26 cellular contexts compared by ENCODE assay signal in genomic region chr7:108234281-108234680, GRCh38.
DNase-seq lines count a peak whose midpoint lies in the region; ATAC-seq, FAIRE-seq and TF ChIP-seq lines count a peak whose summit lies in the region.
"Had no signal": no experiment of that assay in that cellular context is flagged by ENCODE, and none has a peak within 500 bp of the region (broad histone marks: within the 10 kb centered on the region; RNA-seq: fewer than 3 reads in every experiment).

No MANE protein-coding gene starts in this region.

- peaks cover 31% of the 10 kb centered on the region for H3K4me1 Mint-ChIP-seq in osteocyte (ENCODE audit: unreplicated experiment)

- H3K36me3 ChIP-seq in PC-9 (ENCODE audit: low read depth) (no peaks in the 10 kb centered on the region), endothelial cell of umbilical vein (ENCODE audit: control insufficient read depth in 2 of 2, extremely low read depth in 1 of 2, insufficient read depth in 2 of 2, low read length in 2 of 2) (peaks cover 0 to 4% of the 10 kb centered on the region in 2 experiments)
- H3K36me3 ChIP-seq: esophagus muscularis mucosa, left ventricle myocardium inferior, neutrophil had no signal

- H3K9me3 ChIP-seq in PC-9 (ENCODE audit: insufficient read depth, low read depth) (no peaks in the 10 kb centered on the region), endothelial cell of umbilical vein (replicated peaks; ENCODE audit: control insufficient read depth, insufficient read depth, low read length) (no peaks in the 10 kb centered on the region)
- H3K9me3 ChIP-seq: esophagus muscularis mucosa, left ventricle myocardium inferior, neutrophil, testis had no signal

- H3K4me3 ChIP-seq in PC-9 (no peak overlapping the region), endothelial cell of umbilical vein (replicated peaks in 1 of 3; ENCODE audit: insufficient read depth in 1 of 3, low read depth in 1 of 3, low read length in 3 of 3) (no peak overlapping the region)
- H3K4me3 ChIP-seq: dorsolateral prefrontal cortex, esophagus muscularis mucosa, left ventricle myocardium inferior, SK-N-MC, testis had no signal

- peak overlapping the region; percentile 20; the same call in 1 of the 2 replicates for H3K4me2 ChIP-seq in PC-9
- H3K4me2 ChIP-seq in endothelial cell of umbilical vein (ENCODE audit: insufficient read depth, low read length) = peak overlapping the region; percentile 44

- FAIRE-seq in endothelial cell of umbilical vein (lab: Jason Lieb, UNC) = peak; percentile 84

- H3K27me3 Mint-ChIP-seq in osteocyte (ENCODE audit: unreplicated experiment) = no peaks in the 10 kb centered on the region
- H3K27me3 Mint-ChIP-seq: brain had no signal

- TSS peak; percentile 8 for BruUV-seq in PC-9 (replicated peaks; lab: Mats Ljungman, UMichigan)
- no TSS peak for BruUV-seq in endothelial cell of umbilical vein (replicated peaks; lab: Mats Ljungman, UMichigan)

- H3K27ac ChIP-seq in PC-9 = peak overlapping the region; percentile 58
- H3K27ac ChIP-seq in endothelial cell of umbilical vein (ENCODE audit: insufficient read depth, low read depth, low read length) = peak overlapping the region; percentile 64
- H3K27ac ChIP-seq: dorsolateral prefrontal cortex, esophagus muscularis mucosa, left ventricle myocardium inferior, neutrophil, testis had no signal

- no peaks in the 10 kb centered on the region for H4K20me1 ChIP-seq in PC-9 (ENCODE audit: insufficient read depth)
- H4K20me1 ChIP-seq in endothelial cell of umbilical vein (replicated peaks; ENCODE audit: control insufficient read depth, extremely low read depth, insufficient read depth, low read length) = no peaks in the 10 kb centered on the region

- dilution Hi-C loops in endothelial cell of umbilical vein (cut with MboI; ENCODE audit: extremely low pct_ligation_motif_present, low sequenced_read_pairs) = no loop called here

- H3K9ac ChIP-seq in endothelial cell of umbilical vein (replicated peaks; ENCODE audit: extremely low read depth, insufficient read depth, low read length) = no peak overlapping the region

- no peaks in the 10 kb centered on the region for H3K9me1 ChIP-seq in endothelial cell of umbilical vein (replicated peaks; ENCODE audit: control insufficient read depth, extremely low read depth, insufficient read depth, low read length)

- no peaks in the 10 kb centered on the region for H3F3A ChIP-seq in PC-9 (ENCODE audit: insufficient read depth, low read depth)

- H3K36me3 Mint-ChIP-seq in osteocyte (ENCODE audit: unreplicated experiment) = peaks cover 18% of the 10 kb centered on the region
- H3K36me3 Mint-ChIP-seq: activated naive CD4-positive, alpha-beta T cell treated with anti-CD3 and anti-CD28 coated beads, Interleukin-2, amount 50 U/mL, for 72 hours had no signal

- no peak overlapping the region for H3K4me3 Mint-ChIP-seq in osteocyte (ENCODE audit: unreplicated experiment)
- H3K4me3 Mint-ChIP-seq: activated T-cell treated with anti-CD3 and anti-CD28 coated beads, Interleukin-2, amount 50 U/mL, for 72 hours; B cell; brain had no signal

- no peak for TF ChIP-seq POLR2A in endothelial cell of umbilical vein (IDR thresholded peaks at IDR 0.05; ENCODE audit: low read depth, low read length)

- TF ChIP-seq CTCF in PC-9 (conservative IDR thresholded peaks at IDR 0.05) (no peak), endothelial cell of umbilical vein (IDR thresholded peaks at IDR 0.05; ENCODE audit: extremely low read depth in 1 of 2, insufficient read depth in 1 of 2, low read depth in 1 of 2, low read length in 2 of 2) (no peak), osteocyte (IDR thresholded peaks at IDR 0.05) (no peak)

- peak overlapping the region; percentile 59 for H3K27ac Mint-ChIP-seq in osteocyte (ENCODE audit: unreplicated experiment)
- H3K27ac Mint-ChIP-seq: activated naive CD4-positive, alpha-beta T cell treated with anti-CD3 and anti-CD28 coated beads, Interleukin-2, amount 50 U/mL, for 72 hours; activated T-cell treated with anti-CD3 and anti-CD28 coated beads, Interleukin-2, amount 50 U/mL, for 72 hours; B cell had no signal

- intact Hi-C loops in PC-9 (cut with micrococcal nuclease; ENCODE audit: unreplicated experiment) (no loop called here), endothelial cell of umbilical vein (cut with micrococcal nuclease) (no loop called here)

- H3K27me3 ChIP-seq in PC-9 (ENCODE audit: insufficient read depth, low read depth) (no peaks in the 10 kb centered on the region), endothelial cell of umbilical vein (ENCODE audit: control insufficient read depth in 2 of 2, insufficient read depth in 2 of 2, low read length in 2 of 2) (no peaks in the 10 kb centered on the region)
- H3K27me3 ChIP-seq: dorsolateral prefrontal cortex, esophagus muscularis mucosa, neutrophil, testis had no signal

- ATAC-seq in GM21737 (IDR thresholded peaks at IDR 0.05; ENCODE audit: unreplicated experiment) (no peak), HG02610 (IDR thresholded peaks at IDR 0.05; ENCODE audit: unreplicated experiment) (no peak), GM19395 (IDR thresholded peaks at IDR 0.05; ENCODE audit: unreplicated experiment) (no peak)
- ATAC-seq: activated naive CD4-positive, alpha-beta T cell treated with anti-CD3 and anti-CD28 coated beads, Interleukin-2, amount 50 U/mL, for 72 hours; activated T-cell treated with anti-CD3 and anti-CD28 coated beads, Interleukin-2, amount 50 U/mL, for 72 hours had no signal

- H2AFZ ChIP-seq in PC-9 = no peak overlapping the region
- H2AFZ ChIP-seq in endothelial cell of umbilical vein (ENCODE audit: low read depth, low read length) = no peak overlapping the region

- H3K9me3 Mint-ChIP-seq in osteocyte (ENCODE audit: unreplicated experiment) = no peaks in the 10 kb centered on the region
- H3K9me3 Mint-ChIP-seq: activated naive CD4-positive, alpha-beta T cell treated with anti-CD3 and anti-CD28 coated beads, Interleukin-2, amount 50 U/mL, for 72 hours; activated T-cell treated with anti-CD3 and anti-CD28 coated beads, Interleukin-2, amount 50 U/mL, for 72 hours; brain had no signal

- H3K4me1 ChIP-seq in PC-9 (replicated peaks; ENCODE audit: insufficient read depth) = peaks cover 29% of the 10 kb centered on the region
- H3K4me1 ChIP-seq in endothelial cell of umbilical vein (ENCODE audit: control insufficient read depth, extremely low read depth, insufficient read depth, low read length) = peaks cover 28% of the 10 kb centered on the region
- H3K4me1 ChIP-seq: esophagus muscularis mucosa, testis had no signal

- H3K79me2 ChIP-seq in PC-9 (ENCODE audit: low read depth) (no peaks in the 10 kb centered on the region), endothelial cell of umbilical vein (ENCODE audit: control insufficient read depth, insufficient read depth, low read length) (no peaks in the 10 kb centered on the region)

- H3K9me2 ChIP-seq in PC-9 (ENCODE audit: insufficient read depth) = no peaks in the 10 kb centered on the region

- CTCF ChIA-PET in PC-9 (lab: Charles Lee) (no interaction called here), endothelial cell of umbilical vein (lab: Charles Lee) (no interaction called here)

- peak; percentile 62 for DNase-seq in EH (ENCODE audit: low read depth)
- no peak for DNase-seq in PC-9
- DNase-seq in endothelial cell of umbilical vein (ENCODE audit: low read depth, low spot score) = peak; percentile 75
- no peak for DNase-seq in osteocyte (ENCODE audit: extremely low spot score, unreplicated experiment)
- no peak for DNase-seq in anterior cingulate cortex (lab: John Stamatoyannopoulos, UW)
- DNase-seq: activated CD4-positive, CD25-positive, alpha-beta regulatory T cell treated with anti-CD3 and anti-CD28 coated beads, Interleukin-2, amount 50 U/mL, for 72 hours; activated CD8-positive, alpha-beta memory T cell treated with anti-CD3 and anti-CD28 coated beads for 24 hours; activated T-cell treated with anti-CD3 and anti-CD28 coated beads, Interleukin-2, amount 50 U/mL, for 72 hours; COR-L47; dorsolateral prefrontal cortex; glutamatergic neuron; H7; left ventricle myocardium inferior; NCI-H1694; NCI-H2227 treated with DMSO at 0.1 percent for 48 hours; T1000; testis had no signal

- POLR2A ChIA-PET in PC-9 (lab: Charles Lee; ENCODE audit: unreplicated experiment) (no interaction called here), endothelial cell of umbilical vein (lab: Charles Lee) (no interaction called here)

TF ChIP-seq in endothelial cell of umbilical vein, 7 proteins besides CTCF, POLR2A, EP300 and RAD21:
- TF ChIP-seq POLR2AphosphoS5 (IDR thresholded peaks at IDR 0.05; ENCODE audit: insufficient read depth, low read depth, low read length) (no peak), JUN (IDR thresholded peaks at IDR 0.05; ENCODE audit: borderline replicate concordance, insufficient read depth, insufficient read length, low read depth) (peak; percentile 5)

Comparison
In these comparisons a context has a peak if more than half of its experiments do, and no peak if none do; other contexts are left out.
1. DNase-seq: peak in EH (single experiment) and endothelial cell of umbilical vein (single experiment); none in PC-9 (0 of 2), osteocyte (single experiment) and anterior cingulate cortex (0 of 58).